21 cellular contexts compared by ENCODE assay signal in genomic region chr20:49519212-49519712, GRCh38. TPM values are rescaled to one million over a fixed set of nuclear protein-coding genes. Genes with fewer than 3 reads are reported as not detected.
DNase-seq lines count a peak whose midpoint lies in the region; ATAC-seq and TF ChIP-seq lines count a peak whose summit lies in the region.
"Had no signal": no experiment of that assay in that cellular context is flagged by ENCODE, and none has a peak within 500 bp of the region (broad histone marks: within the 10 kb centered on the region; RNA-seq: fewer than 3 reads in every experiment).

No MANE protein-coding gene starts in this region.

- no peak overlapping the region for H3K27ac Mint-ChIP-seq in GM23338
- H3K27ac Mint-ChIP-seq: CD4-positive, alpha-beta T cell had no signal

- no peak overlapping the region for H3K4me2 ChIP-seq in GM23338
- H3K4me2 ChIP-seq: BLaER1 treated with 17β-estradiol and CSF1 and Interleukin-3, amounts not matched to agents 10 nM and 100 nM had no signal

- H3K4me3 ChIP-seq in GM23338 (no peak overlapping the region), ascending aorta (no peak overlapping the region)
- H3K4me3 ChIP-seq: BLaER1 treated with 17β-estradiol and CSF1 and Interleukin-3, amounts not matched to agents 10 nM and 100 nM; GM23248; MG63; SK-N-MC had no signal

- no peak overlapping the region for H2AFZ ChIP-seq in GM23338
- H2AFZ ChIP-seq: GM23248 had no signal

- H3K79me2 ChIP-seq in GM23338 (replicated peaks; ENCODE audit: insufficient read depth), result no peaks in the 10 kb centered on the region

- H3K36me3 Mint-ChIP-seq in GM23338 (ENCODE audit: low read depth), result peaks cover 24% of the 10 kb centered on the region

- intact Hi-C loops in ascending aorta (cut with DNase I), result no loop called here

- no peaks in the 10 kb centered on the region for H3K4me1 ChIP-seq in GM23338 (ENCODE audit: insufficient read depth)
- peaks cover 0 to 6% of the 10 kb centered on the region in 2 donors for H3K4me1 ChIP-seq in ascending aorta

- DNase-seq in GM23338 (ENCODE audit: low spot score) (no peak), NCI-H226 (peak; percentile 47), ascending aorta (ENCODE audit: low spot score in 2 of 2) (no peak), omental fat pad (ENCODE audit: low spot score) (no peak), T-helper 9 cell (no peak), GM19238 (ENCODE audit: insufficient read length, low spot score) (no peak), DMS153 treated with DMSO at 0.1 percent for 48 hours (lab: John Stamatoyannopoulos, UW; ENCODE audit: unreplicated experiment) (no peak)
- DNase-seq: CD4-positive, alpha-beta T cell; GM23248; HCEC 1CT; IMR-90; KG1; MG63; NCI-H1105 treated with DMSO at 0.1 percent for 48 hours; NCI-H2029; NCI-H510A; NCI-H69; SIG-M5 had no signal

- no peaks in the 10 kb centered on the region for H3K9me3 ChIP-seq in ascending aorta
- H3K9me3 ChIP-seq: MG63 had no signal

- H3K9me2 ChIP-seq in GM23338 (ENCODE audit: insufficient read depth), result no peaks in the 10 kb centered on the region

- H3K36me3 ChIP-seq in GM23338 (ENCODE audit: insufficient read depth) (no peaks in the 10 kb centered on the region), ascending aorta (peaks cover 70 to 80% of the 10 kb centered on the region in 2 donors)
- H3K36me3 ChIP-seq: MG63 had no signal

- peaks cover 9% of the 10 kb centered on the region for H3K27me3 Mint-ChIP-seq in GM23338 (ENCODE audit: insufficient read depth, low read depth, poor library complexity)

- H3K9me3 Mint-ChIP-seq in GM23338, result no peaks in the 10 kb centered on the region

- TF ChIP-seq CTCF in GM23338 (conservative IDR thresholded peaks at IDR 0.05; ENCODE audit: low read depth in 2 of 2) (no peak), ascending aorta (IDR thresholded peaks at IDR 0.05) (no peak), omental fat pad (IDR thresholded peaks at IDR 0.05) (no peak)

- H3F3A ChIP-seq in GM23338 (replicated peaks; ENCODE audit: low read depth), result no peaks in the 10 kb centered on the region

- ATAC-seq in GM23338 (peak; percentile 54), omental fat pad (ENCODE audit: low FRiP score) (peak; percentile 33), HG02759 (IDR thresholded peaks at IDR 0.05; ENCODE audit: unreplicated experiment) (no peak)

- no peak overlapping the region for H3K4me3 Mint-ChIP-seq in GM23338
- H3K4me3 Mint-ChIP-seq: CD4-positive, alpha-beta T cell had no signal

- no peak overlapping the region for H3K27ac ChIP-seq in GM23338 (ENCODE audit: low read depth)
- peak overlapping the region; percentile 40 to 60 for H3K27ac ChIP-seq in ascending aorta
- H3K27ac ChIP-seq: BLaER1 treated with 17β-estradiol and CSF1 and Interleukin-3, amounts not matched to agents 10 nM and 100 nM; GM23248; SK-N-MC had no signal

- no peaks in the 10 kb centered on the region for H4K20me1 ChIP-seq in GM23338 (replicated peaks; ENCODE audit: insufficient read depth)
- H4K20me1 ChIP-seq: BLaER1 treated with 17β-estradiol and CSF1 and Interleukin-3, amounts not matched to agents 10 nM and 100 nM had no signal

- H3K27me3 ChIP-seq in GM23338 (ENCODE audit: insufficient read depth), result no peaks in the 10 kb centered on the region
- no peaks in the 10 kb centered on the region for H3K27me3 ChIP-seq in ascending aorta
- H3K27me3 ChIP-seq: BLaER1 treated with 17β-estradiol and CSF1 and Interleukin-3, amounts not matched to agents 10 nM and 100 nM; MG63 had no signal

- peaks cover 4% of the 10 kb centered on the region; the same call in 2 of the 3 replicates for H3K4me1 Mint-ChIP-seq in GM23338

TF ChIP-seq in GM23338, 12 proteins besides CTCF, POLR2A, EP300 and RAD21:
- TF ChIP-seq ZNF114 (CRISPR knock-in tag; IDR thresholded peaks at IDR 0.05), result no peak
- no peak for TF ChIP-seq STAT1 (IDR thresholded peaks at IDR 0.05; ENCODE audit: unreplicated experiment)

RNA-seq across cellular contexts. Expression of gene KCNB1, which starts 36.8 kb away (rescaled TPM):
- 0.28 and 0.50 TPM in 2 replicates for total RNA-seq in GM23338 (2014; rRNA removed; shearing (Covaris generic))
- polyA plus RNA-seq in GM23338 (2016; fragmentation: Nextera tagmentation; extraction: Ambion mirVana), result 0.29 and 0.42 TPM in 2 replicates
- not detected for total RNA-seq in ascending aorta
- total RNA-seq in omental fat pad, result 10 to 100 TPM; 15.0 to 34.4 (median 22.9) TPM
- total RNA-seq: IMR-90 had no signal

RNA-seq across cellular contexts. Expression of gene PTGIS, which starts 48.7 kb away (rescaled TPM):
- 28.7 and 29.0 TPM in 2 replicates for total RNA-seq in GM23338 (2014; rRNA removed; shearing (Covaris generic))
- 6.6 and 7.5 TPM in 2 replicates for polyA plus RNA-seq in GM23338 (2016; fragmentation: Nextera tagmentation; extraction: Ambion mirVana)
- total RNA-seq in ascending aorta (288 TPM), omental fat pad (100 to 1,000 TPM in 3 of 4 donors, 10 to 100 TPM in 1; 77.7 to 229 (median 113) TPM)
- total RNA-seq: CD4-positive, alpha-beta T cell had no signal

Comparison
In these comparisons a context has a peak if more than half of its experiments do, and no peak if none do; other contexts are left out.
1. RNA of gene KCNB1, which starts 36.8 kb away (total RNA-seq): 15.0 to 34.4 TPM in omental fat pad; 0.28 to 0.50 TPM in GM23338 and not detected in ascending aorta (single experiment); every median in the first group is over 10 times any median in the second.